ENCODE assay signal across 1 cellular context in genomic region chr2:194559964-194560363, GRCh38.
TF ChIP-seq lines count a peak whose summit lies in the region.

No MANE protein-coding gene starts in this region.

TF ChIP-seq in HEK293, 187 proteins besides CTCF, POLR2A, EP300 and RAD21 (continued from another document):
- no peak for TF ChIP-seq RBAK (tag by site-specific recombination; IDR thresholded peaks at IDR 0.05)
- no peak for TF ChIP-seq ZNF560 (tag by site-specific recombination; IDR thresholded peaks at IDR 0.05; ENCODE audit: borderline replicate concordance)
- no peak for TF ChIP-seq ZNF639 (tag by site-specific recombination; IDR thresholded peaks at IDR 0.05)
- TF ChIP-seq ZNF433 (tag by site-specific recombination; IDR thresholded peaks at IDR 0.05; ENCODE audit: low read depth), result no peak
- TF ChIP-seq SALL2 (tag by site-specific recombination; IDR thresholded peaks at IDR 0.05; ENCODE audit: borderline replicate concordance), result no peak
- no peak for TF ChIP-seq ZBTB21 (tag by site-specific recombination; IDR thresholded peaks at IDR 0.05)
